Comparison of ENCODE assay signal across 1 cellular context in genomic region chr10:133140417-133141143, GRCh38.
TF ChIP-seq lines count a peak whose summit lies in the region.

No MANE protein-coding gene starts in this region.

TF ChIP-seq in IMR-90, 13 proteins besides CTCF, POLR2A, EP300 and RAD21 (continued from another document):
- no peak for TF ChIP-seq RCOR1 (IDR thresholded peaks at IDR 0.05; ENCODE audit: insufficient replicate concordance, low read length)
- TF ChIP-seq RFX5 (IDR thresholded peaks at IDR 0.05; ENCODE audit: low read depth, low read length): no peak
- no peak for TF ChIP-seq ELK1 (IDR thresholded peaks at IDR 0.05; ENCODE audit: borderline replicate concordance, low read depth, low read length)
